23 cellular contexts compared by ENCODE assay signal in genomic region chr5:76289692-76290091, GRCh38.
DNase-seq lines count a peak whose midpoint lies in the region; ATAC-seq, FAIRE-seq and TF ChIP-seq lines count a peak whose summit lies in the region.
"Had no signal": no experiment of that assay in that cellular context is flagged by ENCODE, and none has a peak within 500 bp of the region (broad histone marks: within the 10 kb centered on the region; RNA-seq: fewer than 3 reads in every experiment).

No MANE protein-coding gene starts in this region.

- TF ChIP-seq EP300 in HepG2 (IDR thresholded peaks at IDR 0.05; ENCODE audit: low read depth in 2 of 2, low read length in 2 of 2): no peak
- no peak for TF ChIP-seq EP300 in HepG2 (CRISPR knock-in tag; IDR thresholded peaks at IDR 0.05; ENCODE audit: borderline replicate concordance)
- no peak for TF ChIP-seq EP300 in K562 (IDR thresholded peaks at IDR 0.05; ENCODE audit: low read length)

- peaks cover 18% of the 10 kb centered on the region for H3K4me1 Mint-ChIP-seq in type B pancreatic cell (ENCODE audit: unreplicated experiment)

- H3K79me2 ChIP-seq in HepG2 (ENCODE audit: insufficient read depth, low read length) (no peaks in the 10 kb centered on the region), K562 (ENCODE audit: control insufficient read depth, insufficient read depth, low read length) (no peaks in the 10 kb centered on the region)

- FAIRE-seq in HepG2 (lab: Jason Lieb, UNC) (no peak), K562 (lab: Jason Lieb, UNC) (no peak)
- FAIRE-seq: A204.1, GM12891, GM18507, H1 had no signal

- no TSS peak for BruUV-seq in HepG2 (replicated peaks; lab: Mats Ljungman, UMichigan)
- no TSS peak for BruUV-seq in K562 (replicated peaks; lab: Mats Ljungman, UMichigan)

- H3K9me3 Mint-ChIP-seq in type B pancreatic cell: no peaks in the 10 kb centered on the region
- H3K9me3 Mint-ChIP-seq: CD4-positive, alpha-beta T cell; CD8-positive, alpha-beta memory T cell had no signal

- H3K4me3 ChIP-seq in HepG2 (replicated peaks in 1 of 3; ENCODE audit: insufficient read depth in 1 of 3, low read depth in 2 of 3, low read length in 3 of 3) (no peak overlapping the region), right lobe of liver (no peak overlapping the region), K562 (no peak overlapping the region)
- H3K4me3 ChIP-seq: BLaER1 treated with 17β-estradiol and CSF1 and Interleukin-3, amounts not matched to agents 10 nM and 100 nM; GM23248 had no signal

- CTCF ChIA-PET in HepG2 (lab: Yijun Ruan, JAX; ENCODE audit: low intra/inter-chr PET ratio, low total read pairs): no interaction called here
- CTCF ChIA-PET in K562 (lab: Yijun Ruan, JAX; ENCODE audit: low intra/inter-chr PET ratio): no interaction called here

- no peaks in the 10 kb centered on the region for H3K9me3 ChIP-seq in HepG2 (ENCODE audit: low read length)
- H3K9me3 ChIP-seq in right lobe of liver: no peaks in the 10 kb centered on the region
- no peaks in the 10 kb centered on the region for H3K9me3 ChIP-seq in K562 (replicated peaks; ENCODE audit: control insufficient read depth, insufficient read depth, low read depth, low read length)
- H3K9me3 ChIP-seq: BE2C had no signal

- no peaks in the 10 kb centered on the region for H3K4me1 ChIP-seq in HepG2 (ENCODE audit: insufficient read depth, low read length)
- H3K4me1 ChIP-seq in right lobe of liver: peaks cover 0 to 8% (median 0%) of the 10 kb centered on the region in 4 donors
- H3K4me1 ChIP-seq in K562 (replicated peaks in 1 of 2; ENCODE audit: control insufficient read depth in 2 of 2, insufficient read depth in 2 of 2, low read length in 2 of 2): peaks cover 0 to 7% of the 10 kb centered on the region in 2 experiments; a peak in 3 of 5 replicates
- H3K4me1 ChIP-seq: BE2C had no signal

- DNase-seq in HepG2 (ENCODE audit: low spot score): no peak
- DNase-seq in right lobe of liver: no peak
- DNase-seq in K562 (ENCODE audit: extremely low read depth in 1 of 4, low spot score in 3 of 4): no peak
- DNase-seq in type B pancreatic cell (ENCODE audit: extremely low spot score, unreplicated experiment): no peak
- no peak for DNase-seq in NCI-H345 (lab: John Stamatoyannopoulos, UW)
- DNase-seq: ACHN; AML-193; BE2C; CD4-positive, alpha-beta T cell; CD8-positive, alpha-beta memory T cell; DMS79 treated with DMSO at 0.1 percent for 48 hours; GF-D8; GM23248; H7; HCEC 1CT had no signal

- no peaks in the 10 kb centered on the region for H3K9me1 ChIP-seq in K562 (ENCODE audit: control insufficient read depth, insufficient read depth, low read length)

- POLR2A ChIA-PET in HepG2 (lab: Yijun Ruan, JAX): no interaction called here
- POLR2A ChIA-PET in K562 (lab: Yijun Ruan, JAX): interaction anchor here (0.7 kb wide), 1 partner anchor 1815 kb away, joined by 3 read pairs; no protein-coding TSS in a partner anchor

- no peak overlapping the region for H2AFZ ChIP-seq in HepG2 (ENCODE audit: low read length)
- H2AFZ ChIP-seq in K562 (ENCODE audit: low read depth, low read length): no peak overlapping the region
- H2AFZ ChIP-seq: GM23248 had no signal

- H3K4me2 ChIP-seq in HepG2 (ENCODE audit: low read depth, low read length) (no peak overlapping the region), K562 (ENCODE audit: insufficient read depth, low read length) (no peak overlapping the region)

- intact Hi-C loops in HepG2 (cut with micrococcal nuclease; ENCODE audit: unreplicated experiment) (no loop called here), right lobe of liver (cut with DNase I) (no loop called here), K562 (cut with micrococcal nuclease) (no loop called here)

- H3K27ac ChIP-seq in HepG2 (ENCODE audit: extremely low read length, insufficient read depth, low read length): no peak overlapping the region
- no peak overlapping the region for H3K27ac ChIP-seq in right lobe of liver
- H3K27ac ChIP-seq in K562 (ENCODE audit: extremely low read depth, low read depth, low read length): no peak overlapping the region
- H3K27ac ChIP-seq: 22Rv1; BLaER1 treated with 17β-estradiol and CSF1 and Interleukin-3, amounts not matched to agents 10 nM and 100 nM; GM23248 had no signal

- no peak for ATAC-seq in HepG2
- ATAC-seq in right lobe of liver: no peak
- no peak for ATAC-seq in K562
- no peak for ATAC-seq in HG02973 (IDR thresholded peaks at IDR 0.05; ENCODE audit: unreplicated experiment)

- WGBS in HepG2 (ENCODE audit: low lambda C conversion rate): 55% methylated on average over 6 of the region's 6 CpGs
- 94% methylated on average over 6 of the region's 6 CpGs for WGBS in right lobe of liver (ENCODE audit: insufficient coverage, low coverage, low lambda C conversion rate, missing lambda C conversion rate)
- 25% methylated on average over 6 of the region's 6 CpGs for WGBS in K562 (ENCODE audit: insufficient coverage, low coverage, missing lambda C conversion rate)

- peak overlapping the region; percentile 95 for H3K27ac Mint-ChIP-seq in type B pancreatic cell
- H3K27ac Mint-ChIP-seq: CD14-positive monocyte; CD4-positive, alpha-beta T cell had no signal

- H3K27me3 Mint-ChIP-seq in type B pancreatic cell: no peaks in the 10 kb centered on the region
- H3K27me3 Mint-ChIP-seq: CD4-positive, alpha-beta T cell had no signal

- TF ChIP-seq POLR2A in HepG2 (IDR thresholded peaks at IDR 0.05; ENCODE audit: insufficient read depth in 1 of 2, low read depth in 2 of 2, low read length in 2 of 2) (no peak), right lobe of liver (IDR thresholded peaks at IDR 0.05) (no peak), K562 (conservative IDR thresholded peaks at IDR 0.05) (no peak)

- in situ Hi-C loops in HepG2 (cut with HindIII; ENCODE audit: extremely low pct_ligation_motif_present, low pct_unique_long_range_greater_than_20kb): no loop called here
- in situ Hi-C loops in K562 (cut with MboI): no loop called here

- H3K9ac ChIP-seq in HepG2 (ENCODE audit: insufficient read depth, low read depth, low read length): no peak overlapping the region
- H3K9ac ChIP-seq in K562 (ENCODE audit: insufficient read depth in 1 of 2, low read depth in 2 of 2, low read length in 2 of 2): no peak overlapping the region
- H3K9ac ChIP-seq: BLaER1 treated with 17β-estradiol and CSF1 and Interleukin-3, amounts not matched to agents 10 nM and 100 nM; GM23248 had no signal

- H4K20me1 ChIP-seq in HepG2 (ENCODE audit: insufficient read depth, low read length) (no peaks in the 10 kb centered on the region), K562 (replicated peaks; ENCODE audit: control insufficient read depth, insufficient read depth, low read length) (no peaks in the 10 kb centered on the region)
- H4K20me1 ChIP-seq: BLaER1 treated with 17β-estradiol and CSF1 and Interleukin-3, amounts not matched to agents 10 nM and 100 nM had no signal

- TF ChIP-seq CTCF in HepG2 (CRISPR knock-in tag; IDR thresholded peaks at IDR 0.05): no peak
- no peak for TF ChIP-seq CTCF in right lobe of liver (IDR thresholded peaks at IDR 0.05)
- no peak for TF ChIP-seq CTCF in K562 (IDR thresholded peaks at IDR 0.05 in 2 of 3, conservative IDR thresholded peaks at IDR 0.05 in 1 of 3; ENCODE audit: insufficient read depth in 2 of 3, low read depth in 1 of 3, low read length in 3 of 3)
- no peak for TF ChIP-seq CTCF in type B pancreatic cell (conservative IDR thresholded peaks at IDR 0.05)

- TF ChIP-seq RAD21 in HepG2 (CRISPR knock-in tag; IDR thresholded peaks at IDR 0.05) (no peak), K562 (CRISPR knock-in tag; conservative IDR thresholded peaks at IDR 0.05 in 1 of 2, IDR thresholded peaks at IDR 0.05 in 1 of 2) (no peak)

- H3K27me3 ChIP-seq in HepG2 (ENCODE audit: control insufficient read depth in 1 of 2, insufficient read depth in 2 of 2, low read length in 2 of 2) (peaks cover 0 to 2% of the 10 kb centered on the region in 2 experiments; a peak in 3 of 5 replicates), right lobe of liver (no peaks in the 10 kb centered on the region), K562 (ENCODE audit: control insufficient read depth in 2 of 2, insufficient read depth in 2 of 2, low read length in 2 of 2) (peaks cover 0 to 4% of the 10 kb centered on the region in 2 experiments; a peak in 2 of 5 replicates)
- H3K27me3 ChIP-seq: BE2C; BLaER1 treated with 17β-estradiol and CSF1 and Interleukin-3, amounts not matched to agents 10 nM and 100 nM had no signal

- H3K4me3 Mint-ChIP-seq in type B pancreatic cell: no peak overlapping the region
- H3K4me3 Mint-ChIP-seq: CD14-positive monocyte; CD4-positive, alpha-beta T cell; CD8-positive, alpha-beta memory T cell had no signal

- no peaks in the 10 kb centered on the region for H3K36me3 Mint-ChIP-seq in type B pancreatic cell

- no peaks in the 10 kb centered on the region for H3K36me3 ChIP-seq in HepG2 (replicated peaks in 1 of 2; ENCODE audit: control insufficient read depth in 1 of 2, insufficient read depth in 2 of 2, low read length in 2 of 2)
- H3K36me3 ChIP-seq in right lobe of liver: no peaks in the 10 kb centered on the region
- H3K36me3 ChIP-seq in K562 (ENCODE audit: control insufficient read depth, insufficient read depth, low read length): no peaks in the 10 kb centered on the region
- H3K36me3 ChIP-seq: BE2C; BLaER1 treated with 17β-estradiol and CSF1 and Interleukin-3, amounts not matched to agents 10 nM and 100 nM had no signal

TF ChIP-seq in HepG2, 621 proteins besides CTCF, POLR2A, EP300 and RAD21:
- TF ChIP-seq REXO4 (CRISPR knock-in tag; IDR thresholded peaks at IDR 0.05; ENCODE audit: borderline replicate concordance) (no peak), RNF2 (conservative IDR thresholded peaks at IDR 0.05; ENCODE audit: low read depth) (0 out of 2 replicates have a peak, but pooled peaks have one; percentile 38)
TF ChIP-seq in HepG2: peak in this region for 1.

TF ChIP-seq in K562, 482 proteins besides CTCF, POLR2A, EP300 and RAD21 (continues in another document):
- TF ChIP-seq ZNF282 (CRISPR knock-in tag; IDR thresholded peaks at IDR 0.05) (no peak), HOXB6 (CRISPR knock-in tag; IDR thresholded peaks at IDR 0.05; ENCODE audit: borderline replicate concordance) (no peak), ILF3 (IDR thresholded peaks at IDR 0.05; ENCODE audit: borderline replicate concordance) (no peak), CHD2 (IDR thresholded peaks at IDR 0.05; ENCODE audit: low read depth, low read length) (no peak), CBX8 (IDR thresholded peaks at IDR 0.05; ENCODE audit: borderline replicate concordance, extremely low read depth, low read depth, low read length, poor library complexity, severe bottlenecking) (peak; percentile 97), ETV1 (tag; conservative IDR thresholded peaks at IDR 0.05; ENCODE audit: low read depth) (no peak), SMARCA5 (IDR thresholded peaks at IDR 0.05) (no peak), NFE2L1 (tag; IDR thresholded peaks at IDR 0.05; ENCODE audit: borderline replicate concordance, low read depth) (no peak), BMI1 (IDR thresholded peaks at IDR 0.05; ENCODE audit: low read length) (peak; percentile 67)

Comparison
In these comparisons a context has a peak if more than half of its experiments do, and no peak if none do; other contexts are left out.
1. Of the 241 proteins assayed by ChIP-seq in both HepG2 and K562: peak only in HepG2: none; only in K562: ZFP36; in both: RNF2; in neither: 239.